24 cellular contexts compared by ENCODE assay signal in the genomic region with DNA sequence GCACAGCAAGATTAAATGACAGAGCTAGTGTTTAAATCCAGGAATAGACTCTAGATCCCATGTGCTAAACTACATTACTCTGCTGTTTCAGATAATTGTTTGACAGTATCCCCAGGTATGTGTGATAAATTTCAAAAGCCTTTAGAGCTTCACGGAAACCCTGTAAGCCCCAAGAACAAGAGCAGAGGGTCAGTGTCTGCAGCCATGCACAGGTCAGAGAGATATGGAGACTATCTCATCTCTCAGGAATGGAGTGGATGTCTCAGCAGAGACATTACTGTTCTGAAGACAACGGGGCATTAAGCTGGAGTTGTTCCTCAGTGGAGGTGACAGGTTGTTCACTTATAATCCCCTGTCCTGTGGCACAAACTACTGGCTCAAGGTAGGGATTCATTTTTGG.
A peak's percentile ranks its signal among the peaks of the same experiment; 100 is the strongest.
DNase-seq lines count a peak whose midpoint lies in the region; ATAC-seq lines count a peak whose summit lies in the region.
"Had no signal": no experiment of that assay in that cellular context is flagged by ENCODE, and none has a peak within 500 bp of the region (broad histone marks: within the 10 kb centered on the region; RNA-seq: fewer than 3 reads in every experiment).

No MANE protein-coding gene starts in this region.

- POLR2A ChIA-PET in activated CD4-positive, alpha-beta T cell treated with anti-CD3 and anti-CD28 coated beads, Interleukin-2, amount 10 ng/mL, durations not matched to agents 7 days and 5 days (lab: Charles Lee), result no interaction called here
- POLR2A ChIA-PET in T-cell (lab: Charles Lee), result interaction anchor here in 1 of 2 donors (0.6 kb wide), 1 partner anchor 853 kb away, joined by 7 read pairs; no protein-coding TSS in a partner anchor

- H3K9me3 Mint-ChIP-seq in activated CD4-positive, alpha-beta T cell treated with anti-CD3 and anti-CD28 coated beads, Interleukin-2, amount 10 ng/mL, durations not matched to agents 7 days and 5 days, result no peaks in the 10 kb centered on the region
- no peaks in the 10 kb centered on the region for H3K9me3 Mint-ChIP-seq in CD4-positive, CD25-positive, alpha-beta regulatory T cell
- H3K9me3 Mint-ChIP-seq in T-cell, result no peaks in the 10 kb centered on the region
- H3K9me3 Mint-ChIP-seq: HFFc6 had no signal

- H3K4me1 ChIP-seq in CD4-positive, CD25-positive, alpha-beta regulatory T cell (ENCODE audit: control insufficient read depth, insufficient read depth, low read length, poor library complexity, severe bottlenecking), result peaks cover 16% of the 10 kb centered on the region
- H3K4me1 ChIP-seq: SJCRH30 had no signal

- peaks cover 22% of the 10 kb centered on the region for H3K36me3 Mint-ChIP-seq in activated CD4-positive, alpha-beta T cell treated with anti-CD3 and anti-CD28 coated beads, Interleukin-2, amount 10 ng/mL, durations not matched to agents 7 days and 5 days (ENCODE audit: low read depth)
- H3K36me3 Mint-ChIP-seq in CD4-positive, CD25-positive, alpha-beta regulatory T cell, result peaks cover 17% of the 10 kb centered on the region
- peaks cover 11% of the 10 kb centered on the region for H3K36me3 Mint-ChIP-seq in T-cell

- H3K27me3 ChIP-seq in CD4-positive, CD25-positive, alpha-beta regulatory T cell (ENCODE audit: control insufficient read depth, insufficient read depth, low read length), result no peaks in the 10 kb centered on the region
- H3K27me3 ChIP-seq: SJCRH30 had no signal

- no peak for DNase-seq in activated CD4-positive, alpha-beta T cell treated with anti-CD3 and anti-CD28 coated beads, Interleukin-2, amount 10 ng/mL, durations not matched to agents 7 days and 5 days
- DNase-seq in activated CD4-positive, alpha-beta T cell treated with anti-CD3 and anti-CD28 coated beads, Interleukin-2, amount 50 U/mL, for 48 hours, result no peak
- DNase-seq in CD4-positive, CD25-positive, alpha-beta regulatory T cell, result no peak
- DNase-seq in T-cell (no peak), kidney tubule cell (ENCODE audit: low spot score) (peak; percentile 52), ACHN (no peak)
- DNase-seq: 8988T; COR-L47; GOT3; HFFc6; MM.1S; NCI-H2029 treated with DMSO at 0.1 percent for 48 hours; NCI-H446 treated with DMSO at 0.1 percent for 48 hours; NCI-H526; NCI-H82; NK-92 treated with Interleukin-12 subunit alpha and Interleukin-12 subunit beta, amount 100 ng/mL, for 24 hours; PC-3; SJCRH30 had no signal

- H3K9me3 ChIP-seq in CD4-positive, CD25-positive, alpha-beta regulatory T cell (ENCODE audit: control insufficient read depth in 2 of 2, low read length in 2 of 2), result no peaks in the 10 kb centered on the region
- H3K9me3 ChIP-seq: HAP-1, SJCRH30 had no signal

- no peak for ATAC-seq in CD4-positive, CD25-positive, alpha-beta regulatory T cell (ENCODE audit: low read depth in 2 of 2)
- ATAC-seq in T-cell (replicated peaks in 1 of 4) (no peak), HG03139 (IDR thresholded peaks at IDR 0.05; ENCODE audit: unreplicated experiment) (no peak), GM19395 (IDR thresholded peaks at IDR 0.05; ENCODE audit: unreplicated experiment) (no peak)
- ATAC-seq: GM12878, PC-3, Right ventricle myocardium inferior had no signal

- peak overlapping the region; percentile 62 for H3K27ac Mint-ChIP-seq in activated CD4-positive, alpha-beta T cell treated with anti-CD3 and anti-CD28 coated beads, Interleukin-2, amount 10 ng/mL, durations not matched to agents 7 days and 5 days
- H3K27ac Mint-ChIP-seq in CD4-positive, CD25-positive, alpha-beta regulatory T cell, result peak overlapping the region in 2 of 3 donors; percentile 20 to 31
- H3K27ac Mint-ChIP-seq in T-cell, result peak overlapping the region; percentile 35 to 90
- H3K27ac Mint-ChIP-seq: HFFc6 had no signal

- H3K27ac ChIP-seq in CD4-positive, CD25-positive, alpha-beta regulatory T cell (ENCODE audit: insufficient read depth, low read length, poor library complexity, severe bottlenecking), result no peak overlapping the region
- H3K27ac ChIP-seq: KMS-11, SJCRH30 had no signal

- H3K36me3 ChIP-seq in CD4-positive, CD25-positive, alpha-beta regulatory T cell (ENCODE audit: control insufficient read depth, insufficient read depth, low read length), result no peaks in the 10 kb centered on the region
- H3K36me3 ChIP-seq: HAP-1, SJCRH30 had no signal

- H3K27me3 Mint-ChIP-seq in activated CD4-positive, alpha-beta T cell treated with anti-CD3 and anti-CD28 coated beads, Interleukin-2, amount 10 ng/mL, durations not matched to agents 7 days and 5 days, result no peaks in the 10 kb centered on the region
- no peaks in the 10 kb centered on the region for H3K27me3 Mint-ChIP-seq in CD4-positive, CD25-positive, alpha-beta regulatory T cell
- H3K27me3 Mint-ChIP-seq in T-cell, result no peaks in the 10 kb centered on the region

- H3K4me3 ChIP-seq in CD4-positive, CD25-positive, alpha-beta regulatory T cell (ENCODE audit: low read depth, low read length), result no peak overlapping the region
- H3K4me3 ChIP-seq: GM12878, HAP-1, SJCRH30 had no signal

- no peak overlapping the region for H3K4me3 Mint-ChIP-seq in activated CD4-positive, alpha-beta T cell treated with anti-CD3 and anti-CD28 coated beads, Interleukin-2, amount 10 ng/mL, durations not matched to agents 7 days and 5 days
- H3K4me3 Mint-ChIP-seq in CD4-positive, CD25-positive, alpha-beta regulatory T cell, result no peak overlapping the region
- no peak overlapping the region for H3K4me3 Mint-ChIP-seq in T-cell
- H3K4me3 Mint-ChIP-seq: HFFc6 had no signal

- CTCF ChIA-PET in activated CD4-positive, alpha-beta T cell treated with anti-CD3 and anti-CD28 coated beads, Interleukin-2, amount 10 ng/mL, durations not matched to agents 7 days and 5 days (lab: Charles Lee), result interaction anchor here (0.5 to 1.2 kb wide), 4 partner anchors 17 to 196 kb away, joined by 3 to 4 read pairs (median 4); no protein-coding TSS in a partner anchor
- CTCF ChIA-PET in T-cell (lab: Charles Lee), result no interaction called here

- in situ Hi-C loops in ACHN (cut with HindIII; ENCODE audit: low pct_ligation_motif_present, low pct_unique_long_range_greater_than_20kb, low sequenced_read_pairs), result no loop called here

- H3K4me1 Mint-ChIP-seq in activated CD4-positive, alpha-beta T cell treated with anti-CD3 and anti-CD28 coated beads, Interleukin-2, amount 10 ng/mL, durations not matched to agents 7 days and 5 days, result peaks cover 47% of the 10 kb centered on the region
- H3K4me1 Mint-ChIP-seq in CD4-positive, CD25-positive, alpha-beta regulatory T cell, result peaks cover 16 to 40% (median 31%) of the 10 kb centered on the region in 4 donors
- peaks cover 28 to 40% (median 31%) of the 10 kb centered on the region in 3 donors for H3K4me1 Mint-ChIP-seq in T-cell
